Comparison of ENCODE assay signal across 29 cellular contexts in genomic region chr2:20646446-20646845, GRCh38. TPM values are rescaled to one million over a fixed set of nuclear protein-coding genes. Genes with fewer than 3 reads are reported as not detected.
"Had no signal": no experiment of that assay in that cellular context is flagged by ENCODE, and none has a peak within 500 bp of the region (broad histone marks: within the 10 kb centered on the region; RNA-seq: fewer than 3 reads in every experiment).

No MANE protein-coding gene starts in this region.

- H3K27ac ChIP-seq: breast epithelium, colonic mucosa, gastrocnemius medialis, left lung, neural progenitor cell, right atrium auricular region, transverse colon, VCaP had no signal

- H3K9me3 Mint-ChIP-seq: activated naive CD4-positive, alpha-beta T cell treated with anti-CD3 and anti-CD28 coated beads, Interleukin-2, amount 10 ng/mL, durations not matched to agents 7 days and 5 days; activated T-helper 1 cell treated with anti-CD3 and anti-CD28 coated beads, Interleukin-12 subunit alpha, Interleukin-12 subunit beta, Interleukin-2, Interleukin-4 antibody, amounts not matched to agents 30 ng/mL and 10 ng/mL and 1 ng/mL, durations not matched to agents 14 hours and 24 hours and 36 hours; naive thymus-derived CD8-positive, alpha-beta T cell; neural progenitor cell; stimulated activated naive B cell treated with anti-CD40 and anti-IgM and Interleukin-4, amounts not matched to agents 10 μg/mL and 1 μg/mL and 100 μg/mL, for 72 hours; T-helper 1 cell treated with Interleukin-12 subunit alpha and Interleukin-12 subunit beta and Interleukin-4 antibody, amounts not matched to agents 30 μg/mL and 1 μg/mL, for 36 hours had no signal

- H3K4me3 ChIP-seq: breast epithelium, colonic mucosa, gastrocnemius medialis, left lung, neural progenitor cell, right atrium auricular region, smooth muscle cell, stomach, transverse colon had no signal

- H3K27me3 Mint-ChIP-seq: naive thymus-derived CD8-positive, alpha-beta T cell; stimulated activated naive B cell treated with anti-CD40 and anti-IgM and Interleukin-4, amounts not matched to agents 10 μg/mL and 1 μg/mL and 100 μg/mL, for 72 hours had no signal

- H3K9me3 ChIP-seq: breast epithelium, colonic mucosa, gastrocnemius medialis, left lung, right atrium auricular region, stomach, transverse colon had no signal

- DNase-seq: activated CD4-positive, alpha-beta T cell treated with anti-CD3 and anti-CD28 coated beads for 4 hours; activated CD4-positive, alpha-beta T cell treated with anti-CD3 and anti-CD28 coated beads, Interleukin-2, amount 50 U/mL, for 4 hours; activated CD8-positive, alpha-beta memory T cell treated with anti-CD3 and anti-CD28 coated beads for 24 hours; activated CD8-positive, alpha-beta memory T cell treated with anti-CD3 and anti-CD28 coated beads, Interleukin-2, amount 50 U/mL, for 4 hours; activated effector memory CD4-positive, alpha-beta T cell treated with anti-CD3 and anti-CD28 coated beads, Interleukin-2, amount 50 U/mL, for 16 hours; activated naive CD4-positive, alpha-beta T cell treated with anti-CD3 and anti-CD28 coated beads, Interleukin-2, amount 10 ng/mL, durations not matched to agents 7 days and 5 days; activated T-cell treated with anti-CD3 and anti-CD28 coated beads, Interleukin-2, amount 50 U/mL, for 1 hour; colonic mucosa; effector memory CD4-positive, alpha-beta T cell; gastrocnemius medialis; kidney glomerular epithelial cell; midbrain; naive thymus-derived CD8-positive, alpha-beta T cell; stimulated activated CD4-positive, alpha-beta T cell treated with anti-CD3 and anti-CD28 coated beads, Interleukin-15, amount 100 ng/mL, for 24 hours; stimulated activated CD4-positive, alpha-beta T cell treated with anti-CD3 and anti-CD28 coated beads, Interleukin-2, amount 100 ng/mL, for 24 hours; stimulated activated naive B cell treated with anti-CD40 and anti-IgM and Interleukin-4, amounts not matched to agents 10 μg/mL and 1 μg/mL and 100 μg/mL, for 72 hours; stomach; SW 1271; T-helper 9 cell; transverse colon had no signal

- H3K4me1 ChIP-seq: neural progenitor cell had no signal

- H3K4me3 Mint-ChIP-seq: activated naive CD4-positive, alpha-beta T cell treated with anti-CD3 and anti-CD28 coated beads, Interleukin-2, amount 10 ng/mL, durations not matched to agents 7 days and 5 days; activated T-helper 1 cell treated with anti-CD3 and anti-CD28 coated beads, Interleukin-12 subunit alpha, Interleukin-12 subunit beta, Interleukin-2, Interleukin-4 antibody, amounts not matched to agents 30 ng/mL and 10 ng/mL and 1 ng/mL, durations not matched to agents 14 hours and 24 hours and 36 hours; naive thymus-derived CD8-positive, alpha-beta T cell; neural progenitor cell; stimulated activated naive B cell treated with anti-CD40 and anti-IgM and Interleukin-4, amounts not matched to agents 10 μg/mL and 1 μg/mL and 100 μg/mL, for 72 hours; T-helper 1 cell treated with Interleukin-12 subunit alpha and Interleukin-12 subunit beta and Interleukin-4 antibody, amounts not matched to agents 30 μg/mL and 1 μg/mL, for 36 hours had no signal

- H3K36me3 ChIP-seq: breast epithelium, colonic mucosa, neural progenitor cell, transverse colon had no signal

- H3K4me2 ChIP-seq: neural progenitor cell, smooth muscle cell had no signal

- ATAC-seq: gastrocnemius medialis; left lung; naive thymus-derived CD8-positive, alpha-beta T cell; stimulated activated naive B cell treated with anti-CD40 and anti-IgM and Interleukin-4, amounts not matched to agents 10 μg/mL and 1 μg/mL and 100 μg/mL, for 72 hours had no signal

- H2AFZ ChIP-seq: neural progenitor cell had no signal

- H3K27ac Mint-ChIP-seq: activated naive CD4-positive, alpha-beta T cell treated with anti-CD3 and anti-CD28 coated beads, Interleukin-2, amount 10 ng/mL, durations not matched to agents 7 days and 5 days; activated T-helper 1 cell treated with anti-CD3 and anti-CD28 coated beads, Interleukin-12 subunit alpha, Interleukin-12 subunit beta, Interleukin-2, Interleukin-4 antibody, amounts not matched to agents 30 ng/mL and 10 ng/mL and 1 ng/mL, durations not matched to agents 14 hours and 24 hours and 36 hours; neural progenitor cell; stimulated activated naive B cell treated with anti-CD40 and anti-IgM and Interleukin-4, amounts not matched to agents 10 μg/mL and 1 μg/mL and 100 μg/mL, for 72 hours; T-helper 1 cell treated with Interleukin-12 subunit alpha and Interleukin-12 subunit beta and Interleukin-4 antibody, amounts not matched to agents 30 μg/mL and 1 μg/mL, for 36 hours had no signal

- H3K27me3 ChIP-seq: breast epithelium, colonic mucosa, gastrocnemius medialis, left lung, right atrium auricular region, stomach, transverse colon had no signal

- H3K9ac ChIP-seq: neural progenitor cell had no signal

RNA-seq across cellular contexts. Expression of gene GDF7, which starts 20.5 kb away (rescaled TPM):
- total RNA-seq: epithelial cell of proximal tubule; naive thymus-derived CD8-positive, alpha-beta T cell had no signal
- polyA plus RNA-seq: smooth muscle cell had no signal
